In genomic region chr7:30791126-30791525, GRCh38 we compare ENCODE assay signal across 28 cellular contexts. TPM values are rescaled to one million over a fixed set of nuclear protein-coding genes. Genes with fewer than 3 reads are reported as not detected.
A peak's percentile ranks its signal among the peaks of the same experiment; 100 is the strongest.
DNase-seq lines count a peak whose midpoint lies in the region; ATAC-seq, FAIRE-seq and TF ChIP-seq lines count a peak whose summit lies in the region.
"Had no signal": no experiment of that assay in that cellular context is flagged by ENCODE, and none has a peak within 500 bp of the region (broad histone marks: within the 10 kb centered on the region; RNA-seq: fewer than 3 reads in every experiment).

No MANE protein-coding gene starts in this region.

- 75% methylated on average over 7 of the region's 10 CpGs for WGBS in esophagus muscularis mucosa

- peak overlapping the region; percentile 24 to 81 for H3K27ac ChIP-seq in ascending aorta
- H3K27ac ChIP-seq in upper lobe of right lung: no peak overlapping the region
- H3K27ac ChIP-seq in esophagus muscularis mucosa (replicated peaks in 1 of 4): peak overlapping the region in 2 of 4 donors; percentile 9
- H3K27ac ChIP-seq: foreskin keratinocyte, GM23248, HL-60, Peyer's patch, SJSA1, transverse colon had no signal

- H3K36me3 ChIP-seq in ascending aorta (peaks cover 0 to 20% of the 10 kb centered on the region in 2 donors), upper lobe of right lung (peaks cover 17% of the 10 kb centered on the region), esophagus muscularis mucosa (peaks cover 12 to 43% (median 40%) of the 10 kb centered on the region in 4 donors)
- H3K36me3 ChIP-seq: SJSA1, transverse colon had no signal

- no peaks in the 10 kb centered on the region for H3K27me3 ChIP-seq in ascending aorta
- H3K27me3 ChIP-seq in upper lobe of right lung: no peaks in the 10 kb centered on the region
- H3K27me3 ChIP-seq in esophagus muscularis mucosa: no peaks in the 10 kb centered on the region
- H3K27me3 ChIP-seq: foreskin keratinocyte, Peyer's patch, SJSA1, transverse colon had no signal

- DNase-seq in activated naive CD8-positive, alpha-beta T cell treated with anti-CD3 and anti-CD28 coated beads, Interleukin-2, amount 50 U/mL, for 24 hours: no peak
- DNase-seq in activated naive CD8-positive, alpha-beta T cell treated with anti-CD3 and anti-CD28 coated beads for 36 hours: no peak
- DNase-seq in ascending aorta (ENCODE audit: low spot score in 2 of 2) (no peak), iPS DF 19.7 (ENCODE audit: low read depth, low spot score) (peak; percentile 17), upper lobe of right lung (no peak), posterior vena cava (ENCODE audit: low spot score) (no peak), esophagus muscularis mucosa (ENCODE audit: extremely low spot score) (no peak), frontal cortex (ENCODE audit: low spot score in 2 of 2) (no peak)
- DNase-seq: activated CD4-positive, alpha-beta T cell treated with anti-CD3 and anti-CD28 coated beads, Interleukin-2, amount 10 ng/mL, durations not matched to agents 24 days and 14 days; AML-193; foreskin keratinocyte; GM23248; hippocampal formation; kidney; mammary epithelial cell; NCI-H1048; NCI-H187 treated with DMSO at 0.1 percent for 48 hours; NCI-H524 treated with DMSO at 0.1 percent for 48 hours; Peyer's patch; T-helper 2 cell; transverse colon had no signal

- intact Hi-C loops in ascending aorta (cut with DNase I) (no loop called here), upper lobe of right lung (cut with DNase I) (no loop called here), posterior vena cava (cut with DNase I) (loop anchor here in 1 of 2 donors (2.0 kb wide), 1 partner anchor 128 kb away; no protein-coding TSS in a partner anchor), esophagus muscularis mucosa (cut with DNase I) (loop anchor here (5.0 kb wide), 1 partner anchor 39 kb away; the partner anchor contains the start of gene INMT)

- TF ChIP-seq POLR2A in esophagus muscularis mucosa (IDR thresholded peaks at IDR 0.05; ENCODE audit: low read depth): no peak

- no peaks in the 10 kb centered on the region for H3K9me3 Mint-ChIP-seq in activated naive CD8-positive, alpha-beta T cell treated with anti-CD3 and anti-CD28 coated beads, Interleukin-2, amount 50 U/mL, for 24 hours
- no peaks in the 10 kb centered on the region for H3K9me3 Mint-ChIP-seq in activated naive CD8-positive, alpha-beta T cell treated with anti-CD3 and anti-CD28 coated beads for 36 hours
- H3K9me3 Mint-ChIP-seq: activated CD4-positive, alpha-beta T cell treated with anti-CD3 and anti-CD28 coated beads, Interleukin-2, amount 10 ng/mL, durations not matched to agents 24 days and 14 days; activated naive CD4-positive, alpha-beta T cell treated with anti-CD3 and anti-CD28 coated beads, Interleukin-2, amount 50 U/mL, for 72 hours; activated T-helper 17 cell treated with anti-CD3 and anti-CD28 coated beads, Interleukin-2, amount 50 U/mL, for 72 hours had no signal

- ATAC-seq in activated naive CD8-positive, alpha-beta T cell treated with anti-CD3 and anti-CD28 coated beads, Interleukin-2, amount 50 U/mL, for 24 hours: peak; percentile 15
- ATAC-seq in upper lobe of right lung: no peak
- ATAC-seq: activated naive CD4-positive, alpha-beta T cell treated with anti-CD3 and anti-CD28 coated beads, Interleukin-2, amount 50 U/mL, for 72 hours; activated T-helper 17 cell treated with anti-CD3 and anti-CD28 coated beads, Interleukin-2, amount 50 U/mL, for 72 hours; foreskin keratinocyte had no signal

- H3K4me1 Mint-ChIP-seq in activated naive CD8-positive, alpha-beta T cell treated with anti-CD3 and anti-CD28 coated beads, Interleukin-2, amount 50 U/mL, for 24 hours: no peaks in the 10 kb centered on the region
- peaks cover 6% of the 10 kb centered on the region for H3K4me1 Mint-ChIP-seq in activated naive CD8-positive, alpha-beta T cell treated with anti-CD3 and anti-CD28 coated beads for 36 hours

- TF ChIP-seq EP300 in esophagus muscularis mucosa (IDR thresholded peaks at IDR 0.05): no peak

- no peaks in the 10 kb centered on the region for H3K27me3 Mint-ChIP-seq in activated naive CD8-positive, alpha-beta T cell treated with anti-CD3 and anti-CD28 coated beads, Interleukin-2, amount 50 U/mL, for 24 hours
- H3K27me3 Mint-ChIP-seq in activated naive CD8-positive, alpha-beta T cell treated with anti-CD3 and anti-CD28 coated beads for 36 hours: no peaks in the 10 kb centered on the region
- H3K27me3 Mint-ChIP-seq: activated CD4-positive, alpha-beta T cell treated with anti-CD3 and anti-CD28 coated beads, Interleukin-2, amount 10 ng/mL, durations not matched to agents 24 days and 14 days; activated T-helper 17 cell treated with anti-CD3 and anti-CD28 coated beads, Interleukin-2, amount 50 U/mL, for 72 hours; progenitor cell of endocrine pancreas had no signal

- no peak overlapping the region for H3K4me3 Mint-ChIP-seq in activated naive CD8-positive, alpha-beta T cell treated with anti-CD3 and anti-CD28 coated beads, Interleukin-2, amount 50 U/mL, for 24 hours
- no peak overlapping the region for H3K4me3 Mint-ChIP-seq in activated naive CD8-positive, alpha-beta T cell treated with anti-CD3 and anti-CD28 coated beads for 36 hours
- H3K4me3 Mint-ChIP-seq: activated CD4-positive, alpha-beta T cell treated with anti-CD3 and anti-CD28 coated beads, Interleukin-2, amount 10 ng/mL, durations not matched to agents 24 days and 14 days; activated T-helper 17 cell treated with anti-CD3 and anti-CD28 coated beads, Interleukin-2, amount 50 U/mL, for 72 hours had no signal

- no peak overlapping the region for H3K4me3 ChIP-seq in ascending aorta
- no peak overlapping the region for H3K4me3 ChIP-seq in upper lobe of right lung
- no peak overlapping the region for H3K4me3 ChIP-seq in esophagus muscularis mucosa
- H3K4me3 ChIP-seq: GM23248, Peyer's patch, SJSA1, transverse colon had no signal

- H3K4me1 ChIP-seq in ascending aorta (peaks cover 3 to 15% of the 10 kb centered on the region in 2 donors), upper lobe of right lung (peaks cover 4% of the 10 kb centered on the region), esophagus muscularis mucosa (peaks cover 5 to 61% (median 28%) of the 10 kb centered on the region in 4 donors)
- H3K4me1 ChIP-seq: Peyer's patch had no signal

- H3K36me3 Mint-ChIP-seq in activated naive CD8-positive, alpha-beta T cell treated with anti-CD3 and anti-CD28 coated beads, Interleukin-2, amount 50 U/mL, for 24 hours (ENCODE audit: low read depth): no peaks in the 10 kb centered on the region
- H3K36me3 Mint-ChIP-seq in activated naive CD8-positive, alpha-beta T cell treated with anti-CD3 and anti-CD28 coated beads for 36 hours: no peaks in the 10 kb centered on the region
- H3K36me3 Mint-ChIP-seq: activated naive CD4-positive, alpha-beta T cell treated with anti-CD3 and anti-CD28 coated beads, Interleukin-2, amount 50 U/mL, for 72 hours had no signal

- no peak for FAIRE-seq in frontal cortex (lab: Jason Lieb, UNC)
- FAIRE-seq: A204.1, G401.6, kidney had no signal

- H3K27ac Mint-ChIP-seq in activated naive CD8-positive, alpha-beta T cell treated with anti-CD3 and anti-CD28 coated beads, Interleukin-2, amount 50 U/mL, for 24 hours: no peak overlapping the region
- H3K27ac Mint-ChIP-seq in activated naive CD8-positive, alpha-beta T cell treated with anti-CD3 and anti-CD28 coated beads for 36 hours: no peak overlapping the region
- H3K27ac Mint-ChIP-seq: activated CD4-positive, alpha-beta T cell treated with anti-CD3 and anti-CD28 coated beads, Interleukin-2, amount 10 ng/mL, durations not matched to agents 24 days and 14 days; activated naive CD4-positive, alpha-beta T cell treated with anti-CD3 and anti-CD28 coated beads, Interleukin-2, amount 50 U/mL, for 72 hours; activated T-helper 17 cell treated with anti-CD3 and anti-CD28 coated beads, Interleukin-2, amount 50 U/mL, for 72 hours; progenitor cell of endocrine pancreas had no signal

- H3K9me3 ChIP-seq in ascending aorta: no peaks in the 10 kb centered on the region
- H3K9me3 ChIP-seq in upper lobe of right lung: no peaks in the 10 kb centered on the region
- H3K9me3 ChIP-seq in esophagus muscularis mucosa: no peaks in the 10 kb centered on the region
- H3K9me3 ChIP-seq: Peyer's patch, SJSA1, transverse colon had no signal

- TF ChIP-seq CTCF in ascending aorta (IDR thresholded peaks at IDR 0.05) (no peak), upper lobe of right lung (IDR thresholded peaks at IDR 0.05) (peak; percentile 12), esophagus muscularis mucosa (IDR thresholded peaks at IDR 0.05) (no peak)

RNA-seq across cellular contexts. Expression of gene MINDY4, which starts 19.9 kb away (rescaled TPM):
- 1 to 10 TPM; 1.6 to 2.0 TPM for total RNA-seq in activated naive CD8-positive, alpha-beta T cell treated with anti-CD3 and anti-CD28 coated beads for 36 hours
- total RNA-seq in ascending aorta: 6.0 TPM
- 20.1 TPM for total RNA-seq in upper lobe of right lung
- 10 to 100 TPM; 13.9 to 18.4 TPM for total RNA-seq in posterior vena cava
- total RNA-seq in esophagus muscularis mucosa: 10 to 100 TPM in 3 of 4 donors, 1 to 10 TPM in 1; 8.4 to 31.1 (median 20.2) TPM
- 2.4 TPM for total RNA-seq in frontal cortex

RNA-seq across cellular contexts. Expression of gene INMT, which starts 39.2 kb away (rescaled TPM):
- total RNA-seq in activated naive CD8-positive, alpha-beta T cell treated with anti-CD3 and anti-CD28 coated beads for 36 hours: under 1 TPM in 1 of 2 experiments, not detected in 1; 0.08 TPM
- total RNA-seq in ascending aorta (51.8 TPM), upper lobe of right lung (501 TPM), posterior vena cava (100 to 1,000 TPM in 1 of 2 donors, 10 to 100 TPM in 1; 83.8 to 150 TPM), esophagus muscularis mucosa (100 to 1,000 TPM; 113 to 192 (median 174) TPM), frontal cortex (0.41 TPM)
- total RNA-seq: activated CD4-positive, alpha-beta T cell treated with anti-CD3 and anti-CD28 coated beads, Interleukin-2, amount 10 ng/mL, durations not matched to agents 24 days and 14 days; foreskin keratinocyte; GM23248; mammary epithelial cell had no signal

Comparison
In these comparisons a context has a peak if more than half of its experiments do, and no peak if none do; other contexts are left out.
1. RNA of gene INMT, which starts 39.2 kb away (total RNA-seq): 501 TPM in upper lobe of right lung (single experiment), 113 to 192 TPM in esophagus muscularis mucosa, 83.8 to 150 TPM in posterior vena cava and 51.8 TPM in ascending aorta (single experiment); 0.41 TPM in frontal cortex (single experiment) and 0.08 TPM in activated naive CD8-positive, alpha-beta T cell treated with anti-CD3 and anti-CD28 coated beads for 36 hours; every median in the first group is over 10 times any median in the second.